22 cellular contexts compared by ENCODE assay signal in the genomic region with DNA sequence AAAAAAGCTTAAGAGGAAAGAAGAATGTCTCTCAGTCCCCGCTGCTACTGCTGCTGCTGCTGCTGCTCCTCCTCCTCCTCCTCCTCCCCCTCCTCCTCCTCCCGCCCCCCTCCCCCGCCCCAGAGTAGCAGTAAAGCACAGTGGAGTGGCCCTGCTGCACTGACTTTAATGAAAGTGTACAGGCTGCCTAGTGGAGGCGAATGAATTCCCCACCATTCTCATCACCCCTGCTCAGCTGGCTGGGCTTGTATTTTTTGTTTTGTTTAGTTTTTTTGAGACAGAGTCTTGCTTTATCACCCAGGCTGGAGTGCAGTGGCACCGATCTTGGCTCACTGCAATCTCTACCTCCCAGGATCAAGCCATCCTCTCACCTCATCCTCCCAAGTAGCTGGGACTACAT. TPM values are rescaled to one million over a fixed set of nuclear protein-coding genes. Genes with fewer than 3 reads are reported as not detected.
DNase-seq lines count a peak whose midpoint lies in the region; ATAC-seq, FAIRE-seq and TF ChIP-seq lines count a peak whose summit lies in the region.
"Had no signal": no experiment of that assay in that cellular context is flagged by ENCODE, and none has a peak within 500 bp of the region (broad histone marks: within the 10 kb centered on the region; RNA-seq: fewer than 3 reads in every experiment).

No MANE protein-coding gene starts in this region.

- TF ChIP-seq EP300 in HepG2 (IDR thresholded peaks at IDR 0.05; ENCODE audit: low read depth in 2 of 2, low read length in 2 of 2) (no peak), HepG2 (CRISPR knock-in tag; IDR thresholded peaks at IDR 0.05; ENCODE audit: borderline replicate concordance) (no peak), K562 (IDR thresholded peaks at IDR 0.05; ENCODE audit: low read length) (no peak)

- WGBS in HepG2 (ENCODE audit: low lambda C conversion rate), result 80% methylated on average over 5 of the region's 5 CpGs
- WGBS in right lobe of liver (ENCODE audit: insufficient coverage, low coverage, low lambda C conversion rate, missing lambda C conversion rate), result 60% methylated on average over 4 of the region's 5 CpGs
- WGBS in K562 (ENCODE audit: insufficient coverage, low coverage, missing lambda C conversion rate), result 88% methylated on average over 2 of the region's 5 CpGs

- TF ChIP-seq POLR2A in HepG2 (IDR thresholded peaks at IDR 0.05; ENCODE audit: insufficient read depth in 1 of 2, low read depth in 2 of 2, low read length in 2 of 2) (no peak), right lobe of liver (IDR thresholded peaks at IDR 0.05) (no peak), K562 (conservative IDR thresholded peaks at IDR 0.05) (0 out of 2 replicates have a peak, but pooled peaks have one; percentile 28)

- CTCF ChIA-PET in HepG2 (lab: Yijun Ruan, JAX; ENCODE audit: low intra/inter-chr PET ratio, low total read pairs), result no interaction called here
- CTCF ChIA-PET in K562 (lab: Yijun Ruan, JAX; ENCODE audit: low intra/inter-chr PET ratio), result no interaction called here

- H3K9me1 ChIP-seq in K562 (ENCODE audit: control insufficient read depth, insufficient read depth, low read length), result no peaks in the 10 kb centered on the region

- no peak overlapping the region for H3K4me2 ChIP-seq in HepG2 (ENCODE audit: low read depth, low read length)
- H3K4me2 ChIP-seq in K562 (ENCODE audit: insufficient read depth, low read length), result no peak overlapping the region
- H3K4me2 ChIP-seq: BLaER1 had no signal

- ATAC-seq in HepG2 (no peak), right lobe of liver (no peak), K562 (no peak), sciatic nerve (no peak)

- BruUV-seq in HepG2 (replicated peaks; lab: Mats Ljungman, UMichigan) (no TSS peak), K562 (replicated peaks; lab: Mats Ljungman, UMichigan) (no TSS peak)

- POLR2A ChIA-PET in HepG2 (lab: Yijun Ruan, JAX) (interaction anchor here (1.6 kb wide), 1 partner anchor 11 kb away, joined by 4 read pairs; no protein-coding TSS in a partner anchor), K562 (lab: Yijun Ruan, JAX) (interaction anchor here (0.7 to 1.6 kb wide), 2 partner anchors 11 to 146 kb away, joined by 3 to 7 read pairs; no protein-coding TSS in a partner anchor)

- H3K27me3 ChIP-seq in HepG2 (ENCODE audit: control insufficient read depth in 1 of 2, insufficient read depth in 2 of 2, low read length in 2 of 2) (no peaks in the 10 kb centered on the region), right lobe of liver (no peaks in the 10 kb centered on the region), H7 (ENCODE audit: control insufficient read depth, insufficient read depth, low read length) (no peaks in the 10 kb centered on the region), K562 (ENCODE audit: control insufficient read depth in 2 of 2, insufficient read depth in 2 of 2, low read length in 2 of 2) (no peaks in the 10 kb centered on the region)
- H3K27me3 ChIP-seq: BE2C, BLaER1 had no signal

- no peaks in the 10 kb centered on the region for H4K20me1 ChIP-seq in HepG2 (ENCODE audit: insufficient read depth, low read length)
- H4K20me1 ChIP-seq in K562 (replicated peaks; ENCODE audit: control insufficient read depth, insufficient read depth, low read length), result no peaks in the 10 kb centered on the region

- intact Hi-C loops in HepG2 (cut with micrococcal nuclease; ENCODE audit: unreplicated experiment), result no loop called here
- intact Hi-C loops in right lobe of liver (cut with DNase I), result no loop called here
- intact Hi-C loops in K562 (cut with micrococcal nuclease), result no loop called here
- intact Hi-C loops in sciatic nerve (cut with DNase I), result no loop called here

- no peak for TF ChIP-seq RAD21 in HepG2 (CRISPR knock-in tag; IDR thresholded peaks at IDR 0.05)
- no peak for TF ChIP-seq RAD21 in K562 (CRISPR knock-in tag; conservative IDR thresholded peaks at IDR 0.05 in 1 of 2, IDR thresholded peaks at IDR 0.05 in 1 of 2)

- H3K4me1 ChIP-seq in HepG2 (ENCODE audit: insufficient read depth, low read length), result no peaks in the 10 kb centered on the region
- H3K4me1 ChIP-seq in right lobe of liver, result peaks cover 0 to 3% (median 0%) of the 10 kb centered on the region in 4 donors
- no peaks in the 10 kb centered on the region for H3K4me1 ChIP-seq in K562 (replicated peaks in 1 of 2; ENCODE audit: control insufficient read depth in 2 of 2, insufficient read depth in 2 of 2, low read length in 2 of 2)
- H3K4me1 ChIP-seq: BE2C, BLaER1, Caco-2 had no signal

- no peak for DNase-seq in HepG2 (ENCODE audit: low spot score)
- no peak for DNase-seq in right lobe of liver
- peak; percentile 29 for DNase-seq in H7
- DNase-seq in K562 (ENCODE audit: extremely low read depth in 1 of 4, low spot score in 3 of 4), result no peak
- no peak for DNase-seq in NCI-H524 treated with DMSO at 0.1 percent for 48 hours (lab: John Stamatoyannopoulos, UW)
- DNase-seq in sciatic nerve (ENCODE audit: low spot score), result no peak
- DNase-seq: 8988T; ACHN; BE2C; C1 segment of cervical spinal cord; Caco-2; Calu3; CD4-positive, alpha-beta memory T cell; CD4-positive, CD25-positive, alpha-beta regulatory T cell; DMS79 treated with DMSO at 0.1 percent for 48 hours; GF-D8 had no signal

- no peaks in the 10 kb centered on the region for H3K79me2 ChIP-seq in HepG2 (ENCODE audit: insufficient read depth, low read length)
- no peaks in the 10 kb centered on the region for H3K79me2 ChIP-seq in K562 (ENCODE audit: control insufficient read depth, insufficient read depth, low read length)

- H3K9ac ChIP-seq in HepG2 (ENCODE audit: insufficient read depth, low read depth, low read length) (no peak overlapping the region), K562 (ENCODE audit: insufficient read depth in 1 of 2, low read depth in 2 of 2, low read length in 2 of 2) (no peak overlapping the region)
- H3K9ac ChIP-seq: BLaER1 had no signal

- no peak for TF ChIP-seq CTCF in HepG2 (CRISPR knock-in tag; IDR thresholded peaks at IDR 0.05)
- no peak for TF ChIP-seq CTCF in right lobe of liver (IDR thresholded peaks at IDR 0.05)
- TF ChIP-seq CTCF in K562 (IDR thresholded peaks at IDR 0.05 in 2 of 3, conservative IDR thresholded peaks at IDR 0.05 in 1 of 3; ENCODE audit: insufficient read depth in 2 of 3, low read depth in 1 of 3, low read length in 3 of 3), result no peak

- no peaks in the 10 kb centered on the region for H3K9me3 ChIP-seq in HepG2 (ENCODE audit: low read length)
- no peaks in the 10 kb centered on the region for H3K9me3 ChIP-seq in right lobe of liver
- no peaks in the 10 kb centered on the region for H3K9me3 ChIP-seq in K562 (replicated peaks; ENCODE audit: control insufficient read depth, insufficient read depth, low read depth, low read length)
- H3K9me3 ChIP-seq: BE2C, BLaER1, Caco-2 had no signal

- H3K36me3 ChIP-seq in HepG2 (replicated peaks in 1 of 2; ENCODE audit: control insufficient read depth in 1 of 2, insufficient read depth in 2 of 2, low read length in 2 of 2) (peaks cover 38 to 82% of the 10 kb centered on the region in 2 experiments), right lobe of liver (peaks cover 0 to 75% (median 38%) of the 10 kb centered on the region in 4 donors), H7 (replicated peaks; ENCODE audit: control insufficient read depth, insufficient read depth, low read length) (peaks cover 33% of the 10 kb centered on the region), K562 (ENCODE audit: control insufficient read depth, insufficient read depth, low read length) (peaks cover 82% of the 10 kb centered on the region)

- H2AFZ ChIP-seq in HepG2 (ENCODE audit: low read length) (no peak overlapping the region), K562 (ENCODE audit: low read depth, low read length) (no peak overlapping the region)

- FAIRE-seq in HepG2 (lab: Jason Lieb, UNC) (no peak), K562 (lab: Jason Lieb, UNC) (no peak)
- FAIRE-seq: A204.1, D721Med, G401.6, GM12891, GM19239 had no signal

- H3K4me3 ChIP-seq in HepG2 (replicated peaks in 1 of 3; ENCODE audit: insufficient read depth in 1 of 3, low read depth in 2 of 3, low read length in 3 of 3), result no peak overlapping the region
- no peak overlapping the region for H3K4me3 ChIP-seq in right lobe of liver
- no peak overlapping the region for H3K4me3 ChIP-seq in H7 (ENCODE audit: insufficient read depth, low read depth, low read length)
- no peak overlapping the region for H3K4me3 ChIP-seq in K562
- H3K4me3 ChIP-seq: BLaER1 had no signal

- in situ Hi-C loops in HepG2 (cut with HindIII; ENCODE audit: extremely low pct_ligation_motif_present, low pct_unique_long_range_greater_than_20kb) (no loop called here), K562 (cut with MboI) (loop anchor here (25.0 kb wide), 1 partner anchor 1149 kb away; a partner anchor contains a TSS)

- H3K27ac ChIP-seq in HepG2 (ENCODE audit: extremely low read length, insufficient read depth, low read length) (no peak overlapping the region), right lobe of liver (no peak overlapping the region), K562 (ENCODE audit: extremely low read depth, low read depth, low read length) (no peak overlapping the region)
- H3K27ac ChIP-seq: BLaER1 had no signal

RNA-seq across cellular contexts. Expression of a gene that starts 34.3 kb away (rescaled TPM):
- 97.3 and 103 TPM in 2 replicates for total RNA-seq in HepG2 (2016; rRNA removed; fragmentation: Illumina TruSeq; extraction: Trizol)
- 22.0 and 22.8 TPM in 2 replicates for total RNA-seq in HepG2 (2016; cell fraction: cytosol; rRNA removed; fragmentation: Illumina TruSeq; extraction: Trizol; ENCODE audit: low read depth)
- total RNA-seq in HepG2 (2016; cell fraction: insoluble cytoplasmic fraction; rRNA removed; fragmentation: Illumina TruSeq; extraction: Trizol), result 82.8 and 104 TPM in 2 replicates
- 51.0 and 56.4 TPM in 2 replicates for total RNA-seq in HepG2 (2016; cell fraction: membrane; rRNA removed; fragmentation: Illumina TruSeq; extraction: Trizol)
- total RNA-seq in HepG2 (2016; cell fraction: nucleus; rRNA removed; fragmentation: Illumina TruSeq; extraction: Trizol), result 78.9 and 79.4 TPM in 2 replicates
- polyA plus RNA-seq in HepG2 (2011; rRNA removed), result 190 and 239 TPM in 2 replicates
- polyA plus RNA-seq in HepG2 (2011; cell fraction: cytosol; rRNA removed), result 210 and 213 TPM in 2 replicates
- 82.9 and 100 TPM in 2 replicates for polyA plus RNA-seq in HepG2 (2011; cell fraction: nucleus; rRNA removed)
- 89.3 and 114 TPM in 2 replicates for polyA plus RNA-seq in HepG2 (2012)
- 27.3 and 29.3 TPM in 2 replicates for polyA plus RNA-seq in HepG2 (2016; cell fraction: cytosol; fragmentation: Illumina TruSeq; extraction: Trizol; ENCODE audit: low read depth)
- 157 and 193 TPM in 2 replicates for polyA plus RNA-seq in HepG2 (2016; cell fraction: insoluble cytoplasmic fraction; fragmentation: Illumina TruSeq; extraction: Trizol; ENCODE audit: low read depth)
- 52.8 and 61.7 TPM in 2 replicates for polyA plus RNA-seq in HepG2 (2016; cell fraction: membrane; fragmentation: Illumina TruSeq; extraction: Trizol; ENCODE audit: low read depth)
- 107 and 115 TPM in 2 replicates for polyA plus RNA-seq in HepG2 (2016; cell fraction: nucleus; fragmentation: Illumina TruSeq; extraction: Trizol; ENCODE audit: insufficient read depth, low read depth)
- 108 and 236 TPM in 2 replicates for polyA minus RNA-seq in HepG2 (2011; rRNA and poly(A)+ RNA removed; ENCODE audit: low replicate concordance)
- polyA minus RNA-seq in HepG2 (2011; cell fraction: cytosol; rRNA and poly(A)+ RNA removed), result 74.6 and 85.1 TPM in 2 replicates
- polyA minus RNA-seq in HepG2 (2011; cell fraction: nucleus; rRNA and poly(A)+ RNA removed), result 157 and 204 TPM in 2 replicates
- 10 to 100 TPM; 32.8 to 47.6 (median 37.6) TPM for total RNA-seq in right lobe of liver
- 49.1 and 65.3 TPM in 2 replicates for total RNA-seq in H7 (2014; rRNA removed; shearing (Covaris generic))
- total RNA-seq in K562 (2011; cell fraction: chromatin; rRNA removed; ENCODE audit: low replicate concordance), result 76.1 and 136 TPM in 2 replicates
- total RNA-seq in K562 (2011; cell fraction: nucleolus; rRNA removed), result 56.1 and 58.7 TPM in 2 replicates
- total RNA-seq in K562 (2011; cell fraction: nucleoplasm; rRNA removed), result 70.5 and 94.6 TPM in 2 replicates
- total RNA-seq in K562 (2014; rRNA removed), result 59.6 and 61.8 TPM in 2 replicates
- 46.1 and 55.9 TPM in 2 replicates for total RNA-seq in K562 (2014; rRNA removed; fragmentation: Illumina TruSeq; extraction: Trizol)
- total RNA-seq in K562 (2015; rRNA removed; fragmentation: Illumina TruSeq; extraction: Trizol), result 52.3 and 54.1 TPM in 2 replicates
- total RNA-seq in K562 (2021), result 96.9 and 98.9 TPM in 2 replicates
- 180 and 239 TPM in 2 replicates for polyA plus RNA-seq in K562 (2011; rRNA removed)
- polyA plus RNA-seq in K562 (2011; cell fraction: cytosol; rRNA removed), result 271 and 294 TPM in 2 replicates
- polyA plus RNA-seq in K562 (2011; cell fraction: nucleus; rRNA removed), result 85.4 and 108 TPM in 2 replicates
- polyA plus RNA-seq in K562 (2012), result 81.8 and 88.5 TPM in 2 replicates
- 146 and 153 TPM in 2 replicates for polyA plus RNA-seq in K562 (2014; fragmentation: Illumina TruSeq; extraction: Trizol)
- polyA plus RNA-seq in K562 (2014; fragmentation: Nextera tagmentation; extraction: Ambion mirVana), result 10 to 100 TPM; 27.4 to 29.9 TPM
- polyA plus RNA-seq in K562 (2014; rRNA removed), result 93.4 and 101 TPM in 2 replicates
- polyA minus RNA-seq in K562 (2011; rRNA and poly(A)+ RNA removed), result 199 and 207 TPM in 2 replicates
- 61.5 and 71.4 TPM in 2 replicates for polyA minus RNA-seq in K562 (2011; cell fraction: cytosol; rRNA and poly(A)+ RNA removed)
- 47.5 and 82.2 TPM in 2 replicates for polyA minus RNA-seq in K562 (2011; cell fraction: nucleus; rRNA and poly(A)+ RNA removed)
- 63.1 TPM for total RNA-seq in sciatic nerve
